Comparison of ENCODE assay signal across 8 cellular contexts in the genomic region with DNA sequence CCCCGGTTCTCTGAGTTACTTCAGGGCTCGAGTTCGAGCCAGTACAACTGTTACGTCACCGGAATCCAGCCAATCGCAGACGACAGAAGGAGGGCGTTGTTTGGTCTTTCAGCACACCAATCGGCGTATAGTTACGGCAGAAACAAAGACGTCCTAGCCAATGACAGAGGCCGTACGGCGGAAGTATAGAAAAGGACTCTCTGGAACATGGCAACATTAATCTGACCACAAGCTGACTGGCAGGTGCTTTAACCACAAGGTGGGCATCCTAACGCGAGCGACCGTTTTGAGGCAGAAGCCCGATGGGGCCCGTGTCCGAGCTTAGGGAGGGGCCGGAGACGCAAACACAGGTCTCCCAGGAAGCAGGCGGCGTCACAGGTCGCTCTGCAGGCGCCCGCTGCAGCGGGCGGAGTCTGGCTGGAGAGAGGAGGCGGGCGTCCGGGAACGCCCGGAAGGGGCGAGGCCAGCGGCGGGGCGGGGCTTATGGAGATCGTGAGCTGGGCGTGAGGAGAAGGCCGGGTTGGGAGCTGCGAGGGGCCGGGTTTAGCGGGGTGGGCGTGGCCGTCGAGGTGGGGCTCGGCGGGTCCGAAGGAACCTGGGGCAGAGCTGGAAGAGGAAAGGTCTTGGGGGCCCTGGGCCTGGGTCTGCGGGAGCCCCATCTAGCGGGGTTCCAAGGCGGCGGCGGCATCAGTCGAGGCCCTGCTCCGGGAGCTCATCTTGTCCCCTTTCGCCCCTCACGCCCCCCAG. TPM values are rescaled to one million over a fixed set of nuclear protein-coding genes. Genes with fewer than 3 reads are reported as not detected.
DNase-seq lines count a peak whose midpoint lies in the region; ATAC-seq and TF ChIP-seq lines count a peak whose summit lies in the region.

A gene with protein sequence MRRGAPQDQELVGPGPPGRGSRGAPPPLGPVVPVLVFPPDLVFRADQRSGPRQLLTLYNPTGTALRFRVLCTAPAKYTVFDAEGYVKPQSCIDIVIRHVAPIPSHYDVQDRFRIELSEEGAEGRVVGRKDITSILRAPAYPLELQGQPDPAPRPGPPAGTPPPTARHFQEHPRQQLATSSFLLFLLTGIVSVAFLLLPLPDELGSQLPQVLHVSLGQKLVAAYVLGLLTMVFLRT (plus strand): TSS at position 558 of the 747 bp plus-strand sequence. CDS start 252 bp downstream, outside the sequence.

- H3K27ac ChIP-seq in SK-N-SH (ENCODE audit: low read depth in 2 of 2, low read length in 1 of 2) (peak within 1 kb of the TSS; percentile 82 to 93), gastroesophageal sphincter (peak within 1 kb of the TSS; percentile 59 to 96 (median 88)), neutrophil (peak within 1 kb of the TSS; percentile 94)

- peaks cover 6% of the 10 kb centered on the region; the same call in 1 of the 2 replicates for H3K79me2 ChIP-seq in SK-N-SH (ENCODE audit: insufficient read depth)

- DNase-seq in GM06990 (ENCODE audit: extremely low read depth, insufficient read length) (peak; percentile 98), NCI-H1048 (lab: John Stamatoyannopoulos, UW) (peak; percentile 95), SK-N-SH (peak; percentile 100), superior temporal gyrus (ENCODE audit: extremely low spot score) (peak; percentile 100)
- peak; percentile 98 for DNase-seq in activated naive CD4-positive, alpha-beta T cell treated with anti-CD3 and anti-CD28 coated beads, Interleukin-2, amount 50 U/mL, for 16 hours

- H3K36me3 ChIP-seq in GM06990 (ENCODE audit: control insufficient read depth, insufficient read depth, low read length) = no peaks in the 10 kb centered on the region
- H3K36me3 ChIP-seq in SK-N-SH (replicated peaks in 1 of 2; ENCODE audit: control insufficient read depth in 1 of 2, insufficient read depth in 2 of 2, low read length in 1 of 2) = peaks cover 11 to 13% of the 10 kb centered on the region in 2 experiments
- peaks cover 0 to 24% of the 10 kb centered on the region in 2 donors for H3K36me3 ChIP-seq in gastroesophageal sphincter
- peaks cover 12% of the 10 kb centered on the region for H3K36me3 ChIP-seq in neutrophil

- peak within 1 kb of the TSS; percentile 79 for H2AFZ ChIP-seq in SK-N-SH (ENCODE audit: low read depth)

- TF ChIP-seq EP300 in SK-N-SH (IDR thresholded peaks at IDR 0.05; ENCODE audit: borderline replicate concordance in 1 of 2, low read depth in 1 of 2, low read length in 1 of 2) (0 out of 4 replicates have a peak, but pooled peaks of 1 of the 2 experiments have one; percentile 37), gastroesophageal sphincter (IDR thresholded peaks at IDR 0.05) (no peak)

- no peaks in the 10 kb centered on the region for H3K9me2 ChIP-seq in SK-N-SH

- no peak for TF ChIP-seq CTCF in GM06990 (IDR thresholded peaks at IDR 0.05; ENCODE audit: insufficient read depth, low read length, poor library complexity, severe bottlenecking)
- TF ChIP-seq CTCF in SK-N-SH (IDR thresholded peaks at IDR 0.05) = no peak
- peak in 2 of 4 experiments; percentile 39 to 41 for TF ChIP-seq CTCF in gastroesophageal sphincter (IDR thresholded peaks at IDR 0.05)
- no peak for TF ChIP-seq CTCF in neutrophil (IDR thresholded peaks at IDR 0.05)

- peak; percentile 68 to 90 for TF ChIP-seq POLR2A in gastroesophageal sphincter (IDR thresholded peaks at IDR 0.05)

- H3K27me3 ChIP-seq in GM06990 (replicated peaks; ENCODE audit: control insufficient read depth, insufficient read depth, low read length) (no peaks in the 10 kb centered on the region), SK-N-SH (ENCODE audit: insufficient read depth) (no peaks in the 10 kb centered on the region), gastroesophageal sphincter (no peaks in the 10 kb centered on the region), neutrophil (peaks cover 17% of the 10 kb centered on the region)

- POLR2A ChIA-PET in SK-N-SH (lab: Yijun Ruan, JAX) = interaction anchor here (0.8 to 2.6 kb wide), 16 partner anchors 9 to 184 kb away, joined by 4 to 39 read pairs (median 8); a partner anchor contains a TSS

- under 1% methylated on average over 34 of the region's 61 CpGs for WGBS in SK-N-SH (ENCODE audit: low lambda C conversion rate)
- WGBS in gastroesophageal sphincter (ENCODE audit: low coverage in 1 of 2), 2 donors = 0 to 1% methylated on average over 5 to 25 of the region's 61 CpGs

- peak within 1 kb of the TSS; percentile 100 for H3K4me2 ChIP-seq in SK-N-SH

- H3K4me1 ChIP-seq in SK-N-SH (ENCODE audit: control insufficient read depth in 1 of 2, insufficient read depth in 2 of 2, low read depth in 1 of 2, low read length in 1 of 2) = peaks cover 0 to 8% of the 10 kb centered on the region in 2 experiments; a peak in 1 of 4 replicates
- H3K4me1 ChIP-seq in gastroesophageal sphincter = peaks cover 0 to 19% (median 9%) of the 10 kb centered on the region in 3 donors
- peaks cover 23 to 24% of the 10 kb centered on the region in 2 experiments for H3K4me1 ChIP-seq in neutrophil (ENCODE audit: control insufficient read depth in 1 of 2, insufficient read depth in 1 of 2, low read depth in 1 of 2, low read length in 1 of 2)

- H3K9ac ChIP-seq in SK-N-SH = peak within 1 kb of the TSS; percentile 69

- peaks cover 40% of the 10 kb centered on the region for H3F3A ChIP-seq in SK-N-SH (replicated peaks; ENCODE audit: insufficient read depth)

- ATAC-seq in HG02571 (IDR thresholded peaks at IDR 0.05; ENCODE audit: unreplicated experiment) (peak; percentile 94), gastroesophageal sphincter (peak; percentile 97)

- no peaks in the 10 kb centered on the region for H3K9me3 ChIP-seq in SK-N-SH
- H3K9me3 ChIP-seq in gastroesophageal sphincter = no peaks in the 10 kb centered on the region
- no peaks in the 10 kb centered on the region for H3K9me3 ChIP-seq in neutrophil

- no peak for TF ChIP-seq RAD21 in SK-N-SH (IDR thresholded peaks at IDR 0.05; ENCODE audit: low read length)

- no peaks in the 10 kb centered on the region for H4K20me1 ChIP-seq in SK-N-SH (ENCODE audit: insufficient read depth)

- H3K4me3 ChIP-seq in GM06990 (replicated peaks; ENCODE audit: low read depth, low read length) = peak within 1 kb of the TSS; percentile 75
- H3K4me3 ChIP-seq in SK-N-SH (ENCODE audit: low read depth in 2 of 2, low read length in 1 of 2) = peak within 1 kb of the TSS; percentile 67 to 80
- peak within 1 kb of the TSS; percentile 56 to 91 for H3K4me3 ChIP-seq in gastroesophageal sphincter
- H3K4me3 ChIP-seq in neutrophil (ENCODE audit: low read depth in 1 of 2, low read length in 1 of 2) = peak within 1 kb of the TSS; percentile 68 to 96

- CTCF ChIA-PET in SK-N-SH (lab: Yijun Ruan, JAX) = interaction anchor here (0.7 to 9.1 kb wide), 26 partner anchors 8 to 240 kb away, joined by 3 to 119 read pairs (median 6); a partner anchor contains a TSS

TF ChIP-seq in SK-N-SH, 30 proteins besides CTCF, POLR2A, EP300 and RAD21 (continues in another document):
- no peak for TF ChIP-seq NRF1 (IDR thresholded peaks at IDR 0.05; ENCODE audit: low read depth, low read length)
- TF ChIP-seq GABPA (IDR thresholded peaks at IDR 0.05; ENCODE audit: low read depth) = peak; percentile 77
- TF ChIP-seq RCOR1 (IDR thresholded peaks at IDR 0.05; ENCODE audit: low read length) = 0 out of 2 replicates have a peak, but pooled peaks have one; percentile 5
- TF ChIP-seq, protein P1, sequence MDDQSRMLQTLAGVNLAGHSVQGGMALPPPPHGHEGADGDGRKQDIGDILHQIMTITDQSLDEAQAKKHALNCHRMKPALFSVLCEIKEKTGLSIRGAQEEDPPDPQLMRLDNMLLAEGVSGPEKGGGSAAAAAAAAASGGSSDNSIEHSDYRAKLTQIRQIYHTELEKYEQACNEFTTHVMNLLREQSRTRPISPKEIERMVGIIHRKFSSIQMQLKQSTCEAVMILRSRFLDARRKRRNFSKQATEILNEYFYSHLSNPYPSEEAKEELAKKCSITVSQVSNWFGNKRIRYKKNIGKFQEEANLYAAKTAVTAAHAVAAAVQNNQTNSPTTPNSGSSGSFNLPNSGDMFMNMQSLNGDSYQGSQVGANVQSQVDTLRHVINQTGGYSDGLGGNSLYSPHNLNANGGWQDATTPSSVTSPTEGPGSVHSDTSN (IDR thresholded peaks at IDR 0.05) = peak; percentile 81
- TF ChIP-seq TCF12 (IDR thresholded peaks at IDR 0.05) = no peak
- TF ChIP-seq SMC3 (IDR thresholded peaks at IDR 0.05; ENCODE audit: low read depth, low read length) = no peak
- no peak for TF ChIP-seq FOSL2 (IDR thresholded peaks at IDR 0.05; ENCODE audit: borderline replicate concordance, low read depth)
- TF ChIP-seq, protein P2, sequence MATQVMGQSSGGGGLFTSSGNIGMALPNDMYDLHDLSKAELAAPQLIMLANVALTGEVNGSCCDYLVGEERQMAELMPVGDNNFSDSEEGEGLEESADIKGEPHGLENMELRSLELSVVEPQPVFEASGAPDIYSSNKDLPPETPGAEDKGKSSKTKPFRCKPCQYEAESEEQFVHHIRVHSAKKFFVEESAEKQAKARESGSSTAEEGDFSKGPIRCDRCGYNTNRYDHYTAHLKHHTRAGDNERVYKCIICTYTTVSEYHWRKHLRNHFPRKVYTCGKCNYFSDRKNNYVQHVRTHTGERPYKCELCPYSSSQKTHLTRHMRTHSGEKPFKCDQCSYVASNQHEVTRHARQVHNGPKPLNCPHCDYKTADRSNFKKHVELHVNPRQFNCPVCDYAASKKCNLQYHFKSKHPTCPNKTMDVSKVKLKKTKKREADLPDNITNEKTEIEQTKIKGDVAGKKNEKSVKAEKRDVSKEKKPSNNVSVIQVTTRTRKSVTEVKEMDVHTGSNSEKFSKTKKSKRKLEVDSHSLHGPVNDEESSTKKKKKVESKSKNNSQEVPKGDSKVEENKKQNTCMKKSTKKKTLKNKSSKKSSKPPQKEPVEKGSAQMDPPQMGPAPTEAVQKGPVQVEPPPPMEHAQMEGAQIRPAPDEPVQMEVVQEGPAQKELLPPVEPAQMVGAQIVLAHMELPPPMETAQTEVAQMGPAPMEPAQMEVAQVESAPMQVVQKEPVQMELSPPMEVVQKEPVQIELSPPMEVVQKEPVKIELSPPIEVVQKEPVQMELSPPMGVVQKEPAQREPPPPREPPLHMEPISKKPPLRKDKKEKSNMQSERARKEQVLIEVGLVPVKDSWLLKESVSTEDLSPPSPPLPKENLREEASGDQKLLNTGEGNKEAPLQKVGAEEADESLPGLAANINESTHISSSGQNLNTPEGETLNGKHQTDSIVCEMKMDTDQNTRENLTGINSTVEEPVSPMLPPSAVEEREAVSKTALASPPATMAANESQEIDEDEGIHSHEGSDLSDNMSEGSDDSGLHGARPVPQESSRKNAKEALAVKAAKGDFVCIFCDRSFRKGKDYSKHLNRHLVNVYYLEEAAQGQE (IDR thresholded peaks at IDR 0.05; ENCODE audit: low read depth, low read length) = no peak
- TF ChIP-seq RXRA (IDR thresholded peaks at IDR 0.05; ENCODE audit: borderline replicate concordance, low read depth) = no peak
- TF ChIP-seq ELF1 (IDR thresholded peaks at IDR 0.05) = peak; percentile 96
- TF ChIP-seq TAF1 (IDR thresholded peaks at IDR 0.05; ENCODE audit: borderline replicate concordance, low read depth, low read length) = peak; percentile 39; the same call in 1 of the 2 replicates

RNA-seq across cellular contexts. Expression of the gene that starts here (rescaled TPM):
- polyA plus RNA-seq in SK-N-SH (2012; rRNA removed) = 30.0 and 61.7 TPM in 2 replicates
- 23.2 and 36.6 TPM in 2 replicates for polyA plus RNA-seq in SK-N-SH (2012; cell fraction: cytosol; rRNA removed)
- 81.3 and 91.3 TPM in 2 replicates for polyA plus RNA-seq in SK-N-SH (2012; cell fraction: nucleus; rRNA removed)
- total RNA-seq in gastroesophageal sphincter = 10 to 100 TPM in 3 of 4 donors, 1 to 10 TPM in 1; 6.2 to 13.4 (median 11.6) TPM

Comparison
In these comparisons a context has a peak if more than half of its experiments do, and no peak if none do; other contexts are left out.
1. Peak in every context shown above with its lines: DNase-seq, ATAC-seq, H3K4me3 ChIP-seq and H3K27ac ChIP-seq.